Comparison of ENCODE assay signal across 10 cellular contexts in genomic region chr16:70697601-70698170, GRCh38. TPM values are rescaled to one million over a fixed set of nuclear protein-coding genes. Genes with fewer than 3 reads are reported as not detected.
A peak's percentile ranks its signal among the peaks of the same experiment; 100 is the strongest.
DNase-seq lines count a peak whose midpoint lies in the region; ATAC-seq, FAIRE-seq and TF ChIP-seq lines count a peak whose summit lies in the region.
"Had no signal": no experiment of that assay in that cellular context is flagged by ENCODE, and none has a peak within 500 bp of the region (broad histone marks: within the 10 kb centered on the region; RNA-seq: fewer than 3 reads in every experiment).

No MANE protein-coding gene starts in this region.

- no peaks in the 10 kb centered on the region for H3K27me3 ChIP-seq in psoas muscle (ENCODE audit: insufficient read depth in 3 of 3, low read length in 2 of 3)

- peak overlapping the region; percentile 68 for H3K27ac ChIP-seq in epithelial cell of prostate
- H3K27ac ChIP-seq in psoas muscle, result peak overlapping the region; percentile 86

- FAIRE-seq in urothelium cell line (lab: Jason Lieb, UNC), result no peak

- no peaks in the 10 kb centered on the region for H3K9me3 ChIP-seq in psoas muscle

- no peak for TF ChIP-seq CTCF in psoas muscle (IDR thresholded peaks at IDR 0.05)

- H3K36me3 ChIP-seq in psoas muscle (ENCODE audit: insufficient read depth in 1 of 2, low read depth in 1 of 2), result no peaks in the 10 kb centered on the region

- ATAC-seq in psoas muscle, result no peak
- no peak for ATAC-seq in HG03108 (IDR thresholded peaks at IDR 0.05; ENCODE audit: unreplicated experiment)
- ATAC-seq in GM18868 (IDR thresholded peaks at IDR 0.05; ENCODE audit: unreplicated experiment), result no peak

- H3K4me3 ChIP-seq in psoas muscle, result no peak overlapping the region

- peak; percentile 67 for DNase-seq in AG20443 (ENCODE audit: low spot score)
- peak; percentile 89 for DNase-seq in M059J (ENCODE audit: low read depth)
- DNase-seq in epithelial cell of prostate (ENCODE audit: low read depth, low spot score), result no peak
- no peak for DNase-seq in psoas muscle
- no peak for DNase-seq in urothelium cell line (ENCODE audit: low spot score)
- no peak for DNase-seq in activated gamma-delta T cell treated with Interleukin-2 at 50 U/mL for 16 hours
- DNase-seq: activated gamma-delta T cell; NK-92 treated with Interleukin-12 subunit alpha and Interleukin-12 subunit beta, amount 100 ng/mL, for 24 hours had no signal

- intact Hi-C loops in psoas muscle (cut with DNase I), result loop anchor here in 1 of 2 donors (5.0 kb wide), 1 partner anchor 40 kb away; no protein-coding TSS in a partner anchor

- 57 to 65% (median 59%) methylated on average over 14 of the region's 14 CpGs for WGBS in psoas muscle, 3 donors

- H3K4me1 ChIP-seq in psoas muscle, result peaks cover 94% of the 10 kb centered on the region

RNA-seq across cellular contexts. Expression of gene MTSS2, which starts 11.8 kb away (rescaled TPM):
- total RNA-seq in M059J (2014; rRNA removed; shearing (Covaris generic)), result 39.3 and 69.0 TPM in 2 replicates
- total RNA-seq in psoas muscle, result 100 to 1,000 TPM; 104 to 166 (median 110) TPM
- polyA plus RNA-seq in psoas muscle, result 100 to 1,000 TPM in 1 of 3 donors, 10 to 100 TPM in 2; 50.0 to 120 (median 94.3) TPM

RNA-seq across cellular contexts. Expression of gene IL34, which starts 51.3 kb away (rescaled TPM):
- 0.86 TPM in 1 of 2 replicates, not detected in the other for total RNA-seq in M059J (2014; rRNA removed; shearing (Covaris generic))
- total RNA-seq in psoas muscle, result 10 to 100 TPM in 2 of 4 donors, 1 to 10 TPM in 2; 6.5 to 18.5 (median 9.0) TPM
- polyA plus RNA-seq in psoas muscle, result 1 to 10 TPM in 2 of 3 donors, under 1 TPM in 1; 0.89 to 3.7 (median 2.2) TPM

Comparison
In these comparisons a context has a peak if more than half of its experiments do, and no peak if none do; other contexts are left out.
1. DNase-seq: peak in AG20443 (single experiment) and M059J (single experiment); none in epithelial cell of prostate (single experiment), psoas muscle (0 of 2), urothelium cell line (single experiment) and activated gamma-delta T cell treated with Interleukin-2 at 50 U/mL for 16 hours (single experiment).